28 cellular contexts compared by ENCODE assay signal in the genomic region with DNA sequence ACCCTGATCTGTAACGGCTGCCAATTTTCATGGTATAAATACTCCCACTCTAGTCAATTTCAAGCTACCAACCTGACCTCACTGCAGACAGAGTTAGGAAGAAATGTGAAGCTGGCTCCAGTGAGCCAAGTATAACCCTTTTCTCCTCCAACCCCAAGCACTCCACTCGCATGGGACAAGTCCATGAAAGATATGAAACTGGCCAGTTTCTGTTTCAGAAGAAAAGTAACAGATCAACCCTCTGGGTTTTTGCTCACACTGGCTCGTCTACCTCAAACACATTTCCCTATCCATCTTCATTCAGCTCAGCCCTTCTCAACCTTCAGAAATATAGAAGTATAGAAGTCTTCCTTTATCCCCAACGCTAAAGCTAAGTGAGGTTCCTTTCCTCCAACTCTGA.
"Had no signal": no experiment of that assay in that cellular context is flagged by ENCODE, and none has a peak within 500 bp of the region (broad histone marks: within the 10 kb centered on the region; RNA-seq: fewer than 3 reads in every experiment).

No MANE protein-coding gene starts in this region.

- H3K9me3 Mint-ChIP-seq: activated CD4-positive, alpha-beta memory T cell treated with anti-CD3 and anti-CD28 coated beads, Interleukin-2, amount 10 ng/mL, durations not matched to agents 7 days and 5 days; activated CD4-positive, alpha-beta T cell treated with anti-CD3 and anti-CD28 coated beads, Interleukin-2, amount 10 ng/mL, durations not matched to agents 7 days and 5 days had no signal

- H3K4me3 ChIP-seq: body of pancreas, colonic mucosa, dorsolateral prefrontal cortex, gastroesophageal sphincter, hepatocyte, mucosa of descending colon, psoas muscle, sigmoid colon, smooth muscle cell, tibial nerve had no signal

- DNase-seq: activated CD4-positive, alpha-beta memory T cell treated with anti-CD3 and anti-CD28 coated beads, Interleukin-2, amount 10 ng/mL, durations not matched to agents 7 days and 5 days; activated CD4-positive, alpha-beta T cell treated with anti-CD3 and anti-CD28 coated beads, Interleukin-2, amount 10 ng/mL, durations not matched to agents 7 days and 5 days; activated CD4-positive, CD25-positive, alpha-beta regulatory T cell treated with anti-CD3 and anti-CD28 coated beads, Interleukin-2, amount 50 U/mL, for 72 hours; activated CD8-positive, alpha-beta memory T cell treated with anti-CD3 and anti-CD28 coated beads, Interleukin-2, amount 50 U/mL, for 48 hours; activated naive CD4-positive, alpha-beta T cell treated with Interleukin-2 at 50 U/mL for 16 hours; activated T-cell treated with anti-CD3 and anti-CD28 coated beads, Interleukin-2, amount 50 U/mL, for 48 hours; aorta; body of pancreas; cerebellar nuclear complex; colonic mucosa; dorsolateral prefrontal cortex; effector memory CD4-positive, alpha-beta T cell; erythroblast; left cardiac atrium; left ventricle myocardium superior; mucosa of descending colon; nucleus accumbens; psoas muscle; sigmoid colon; stimulated activated CD4-positive, alpha-beta T cell treated with anti-CD3 and anti-CD28 coated beads, Interleukin-1b, Interleukin-23, amount 100 ng/mL, for 48 hours; stimulated activated CD4-positive, alpha-beta T cell treated with anti-CD3 and anti-CD28 coated beads, Interleukin-4, amount 100 ng/mL, for 4 hours; stimulated activated CD8-positive, alpha-beta memory T cell treated with anti-CD3 and anti-CD28 coated beads, Interleukin-4, amount 100 ng/mL, for 48 hours; stimulated activated naive B cell treated with anti-CD40 and anti-IgM and Interleukin-4, amounts not matched to agents 10 μg/mL and 1 μg/mL and 100 μg/mL, for 72 hours had no signal

- H3K27ac ChIP-seq: body of pancreas, colonic mucosa, dorsolateral prefrontal cortex, gastroesophageal sphincter, hepatocyte, parathyroid adenoma, psoas muscle, sigmoid colon, tibial nerve had no signal

- H3K4me1 Mint-ChIP-seq: stimulated activated naive B cell treated with anti-CD40 and anti-IgM and Interleukin-4, amounts not matched to agents 10 μg/mL and 1 μg/mL and 100 μg/mL, for 72 hours had no signal

- H3K4me3 Mint-ChIP-seq: activated CD4-positive, alpha-beta memory T cell treated with anti-CD3 and anti-CD28 coated beads, Interleukin-2, amount 10 ng/mL, durations not matched to agents 7 days and 5 days; activated CD4-positive, alpha-beta T cell treated with anti-CD3 and anti-CD28 coated beads, Interleukin-2, amount 10 ng/mL, durations not matched to agents 7 days and 5 days; stimulated activated naive B cell treated with anti-CD40 and anti-IgM and Interleukin-4, amounts not matched to agents 10 μg/mL and 1 μg/mL and 100 μg/mL, for 72 hours had no signal

- ATAC-seq: body of pancreas; gastroesophageal sphincter; left cardiac atrium; left ventricle myocardium superior; mucosa of descending colon; psoas muscle; stimulated activated naive B cell treated with anti-CD40 and anti-IgM and Interleukin-4, amounts not matched to agents 10 μg/mL and 1 μg/mL and 100 μg/mL, for 72 hours had no signal

- H3K9me3 ChIP-seq: body of pancreas, colonic mucosa, gastroesophageal sphincter, mucosa of descending colon, psoas muscle, sigmoid colon, tibial nerve had no signal

- H3K27me3 Mint-ChIP-seq: activated CD4-positive, alpha-beta memory T cell treated with anti-CD3 and anti-CD28 coated beads, Interleukin-2, amount 10 ng/mL, durations not matched to agents 7 days and 5 days; activated CD4-positive, alpha-beta T cell treated with anti-CD3 and anti-CD28 coated beads, Interleukin-2, amount 10 ng/mL, durations not matched to agents 7 days and 5 days had no signal

- H3K36me3 ChIP-seq: colonic mucosa, gastroesophageal sphincter, sigmoid colon, tibial nerve had no signal

- H3K4me1 ChIP-seq: body of pancreas, colonic mucosa, gastroesophageal sphincter, parathyroid adenoma, psoas muscle, sigmoid colon, tibial nerve had no signal

- H3K27me3 ChIP-seq: body of pancreas, colonic mucosa, gastroesophageal sphincter, hepatocyte, tibial nerve had no signal

- H3K27ac Mint-ChIP-seq: activated CD4-positive, alpha-beta memory T cell treated with anti-CD3 and anti-CD28 coated beads, Interleukin-2, amount 10 ng/mL, durations not matched to agents 7 days and 5 days; activated CD4-positive, alpha-beta T cell treated with anti-CD3 and anti-CD28 coated beads, Interleukin-2, amount 10 ng/mL, durations not matched to agents 7 days and 5 days; stimulated activated naive B cell treated with anti-CD40 and anti-IgM and Interleukin-4, amounts not matched to agents 10 μg/mL and 1 μg/mL and 100 μg/mL, for 72 hours had no signal
